1 cellular context compared by ENCODE assay signal in the genomic region with DNA sequence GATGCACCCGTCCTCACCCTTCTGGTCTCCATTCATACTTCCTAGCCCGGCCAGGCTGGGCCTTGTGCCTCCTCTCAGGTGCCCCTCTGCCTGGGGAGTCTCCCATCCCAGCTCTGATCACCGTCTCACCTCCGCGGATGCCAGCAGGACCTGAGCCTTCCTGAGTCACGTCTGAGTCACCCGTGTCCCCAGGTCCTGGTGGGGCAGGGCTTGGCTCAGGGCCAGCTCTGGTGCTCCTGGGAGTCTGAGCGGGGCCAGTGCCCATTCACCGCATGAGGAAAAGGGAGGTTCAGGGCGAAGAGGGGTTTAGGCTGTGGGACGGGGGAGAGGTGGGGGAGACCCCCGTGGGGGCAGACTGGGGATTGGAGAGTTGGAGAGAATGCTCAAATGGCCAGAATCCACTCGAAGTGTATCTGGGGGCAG.
TF ChIP-seq lines count a peak whose summit lies in the region.

No MANE protein-coding gene starts in this region.

TF ChIP-seq in endothelial cell of umbilical vein, 7 proteins besides CTCF, POLR2A, EP300 and RAD21:
- TF ChIP-seq POLR2AphosphoS5 (IDR thresholded peaks at IDR 0.05; ENCODE audit: insufficient read depth, low read depth, low read length), result no peak
- peak; percentile 37 for TF ChIP-seq FOS (IDR thresholded peaks at IDR 0.05; ENCODE audit: borderline replicate concordance, insufficient read depth, low read length)
